ENCODE assay signal across 1 cellular context in genomic region chr16:85718682-85719081, GRCh38.
TF ChIP-seq lines count a peak whose summit lies in the region.

No MANE protein-coding gene starts in this region.

TF ChIP-seq in endothelial cell of umbilical vein, 7 proteins besides CTCF, POLR2A, EP300 and RAD21:
- TF ChIP-seq POLR2AphosphoS5 (IDR thresholded peaks at IDR 0.05; ENCODE audit: insufficient read depth, low read depth, low read length) = no peak
- TF ChIP-seq MYC (IDR thresholded peaks at IDR 0.05; ENCODE audit: low read depth, low read length) = no peak
- TF ChIP-seq JUN (IDR thresholded peaks at IDR 0.05; ENCODE audit: borderline replicate concordance, insufficient read depth, insufficient read length, low read depth) = no peak
- no peak for TF ChIP-seq GATA2 (IDR thresholded peaks at IDR 0.05; ENCODE audit: insufficient read depth, insufficient read length, low read depth, low read length)
- no peak for TF ChIP-seq MAX (IDR thresholded peaks at IDR 0.05; ENCODE audit: insufficient read depth, insufficient read length)
- TF ChIP-seq FOS (IDR thresholded peaks at IDR 0.05; ENCODE audit: borderline replicate concordance, insufficient read depth, low read length) = no peak
- TF ChIP-seq EZH2 (IDR thresholded peaks at IDR 0.05; ENCODE audit: borderline replicate concordance, low read depth, low read length, severe bottlenecking) = no peak
